ENCODE assay signal across 14 cellular contexts in the genomic region with DNA sequence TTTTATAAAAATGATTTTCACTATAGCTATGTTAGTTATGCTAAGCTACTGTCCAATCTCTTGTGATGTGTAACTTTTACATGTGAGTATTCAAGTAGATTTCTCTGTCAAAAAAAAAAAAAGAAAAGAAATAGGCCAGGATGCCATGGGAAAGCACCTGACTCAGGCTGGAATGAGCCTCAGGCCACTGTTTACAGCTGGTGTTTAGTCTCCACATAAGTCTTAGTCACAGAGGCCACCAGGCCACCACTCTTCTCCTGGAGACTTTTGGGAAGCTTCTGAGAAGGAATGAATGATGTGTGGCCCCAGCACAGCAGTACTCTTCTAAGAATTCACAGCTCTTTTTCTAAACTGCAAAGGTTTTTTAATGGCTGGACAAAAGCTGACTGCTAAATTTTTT. TPM values are rescaled to one million over a fixed set of nuclear protein-coding genes. Genes with fewer than 3 reads are reported as not detected.
DNase-seq lines count a peak whose midpoint lies in the region; ATAC-seq and TF ChIP-seq lines count a peak whose summit lies in the region.
"Had no signal": no experiment of that assay in that cellular context is flagged by ENCODE, and none has a peak within 500 bp of the region (broad histone marks: within the 10 kb centered on the region; RNA-seq: fewer than 3 reads in every experiment).

No MANE protein-coding gene starts in this region.

- DNase-seq in Daoy (ENCODE audit: low read depth) (peak; percentile 83), NT2/D1 (ENCODE audit: low read depth, low spot score) (peak; percentile 23), choroid plexus epithelial cell (ENCODE audit: low read depth) (peak; percentile 54), osteocyte (ENCODE audit: extremely low spot score, unreplicated experiment) (no peak), upper lobe of left lung (no peak)
- no peak for DNase-seq in activated CD4-positive, alpha-beta T cell treated with anti-CD3 and anti-CD28 coated beads for 1 hour
- DNase-seq: activated CD8-positive, alpha-beta memory T cell treated with anti-CD3 and anti-CD28 coated beads, Interleukin-2, amount 10 ng/mL, durations not matched to agents 7 days and 5 days; kidney; NCI-H1092 treated with DMSO at 0.1 percent for 48 hours; NCI-H82 had no signal

- H3K4me3 Mint-ChIP-seq in osteocyte (ENCODE audit: unreplicated experiment), result no peak overlapping the region
- H3K4me3 Mint-ChIP-seq: activated CD8-positive, alpha-beta memory T cell treated with anti-CD3 and anti-CD28 coated beads, Interleukin-2, amount 10 ng/mL, durations not matched to agents 7 days and 5 days; brain had no signal

- H3K27ac Mint-ChIP-seq in osteocyte (ENCODE audit: unreplicated experiment), result peak overlapping the region; percentile 40
- H3K27ac Mint-ChIP-seq: activated CD8-positive, alpha-beta memory T cell treated with anti-CD3 and anti-CD28 coated beads, Interleukin-2, amount 10 ng/mL, durations not matched to agents 7 days and 5 days had no signal

- H3K9ac ChIP-seq in NT2/D1 (ENCODE audit: insufficient read length, low read depth), result no peak overlapping the region

- H3K27me3 ChIP-seq in NT2/D1 (ENCODE audit: insufficient read depth, insufficient read length) (no peaks in the 10 kb centered on the region), upper lobe of left lung (no peaks in the 10 kb centered on the region)
- H3K27me3 ChIP-seq: esophagus muscularis mucosa had no signal

- peaks cover 12% of the 10 kb centered on the region for H3K36me3 Mint-ChIP-seq in osteocyte (ENCODE audit: unreplicated experiment)

- peaks cover 28% of the 10 kb centered on the region for H3K4me1 Mint-ChIP-seq in osteocyte (ENCODE audit: unreplicated experiment)

- peaks cover 7% of the 10 kb centered on the region for H3K36me3 ChIP-seq in NT2/D1 (ENCODE audit: insufficient read depth, insufficient read length, low read length)
- H3K36me3 ChIP-seq in upper lobe of left lung, result peaks cover 0 to 5% (median 0%) of the 10 kb centered on the region in 4 donors
- H3K36me3 ChIP-seq: esophagus muscularis mucosa had no signal

- H3K9me3 Mint-ChIP-seq in osteocyte (ENCODE audit: unreplicated experiment), result no peaks in the 10 kb centered on the region
- H3K9me3 Mint-ChIP-seq: brain had no signal

- no peak overlapping the region for H3K27ac ChIP-seq in upper lobe of left lung
- H3K27ac ChIP-seq: esophagus muscularis mucosa had no signal

- TF ChIP-seq EP300 in upper lobe of left lung (IDR thresholded peaks at IDR 0.05), result no peak

- H3K9me3 ChIP-seq in NT2/D1 (ENCODE audit: insufficient read depth, low read length) (no peaks in the 10 kb centered on the region), upper lobe of left lung (no peaks in the 10 kb centered on the region)
- H3K9me3 ChIP-seq: esophagus muscularis mucosa had no signal

- TF ChIP-seq POLR2A in upper lobe of left lung (IDR thresholded peaks at IDR 0.05), result no peak

- H3K4me3 ChIP-seq in NT2/D1 (ENCODE audit: insufficient read length, low read depth), result no peak overlapping the region
- H3K4me3 ChIP-seq in choroid plexus epithelial cell (ENCODE audit: low read depth, low read length), result no peak overlapping the region
- no peak overlapping the region for H3K4me3 ChIP-seq in upper lobe of left lung
- H3K4me3 ChIP-seq: esophagus muscularis mucosa had no signal

- ATAC-seq in upper lobe of left lung (ENCODE audit: low FRiP score in 2 of 2) (no peak), GM19397 (IDR thresholded peaks at IDR 0.05; ENCODE audit: unreplicated experiment) (no peak)
- ATAC-seq: activated CD8-positive, alpha-beta memory T cell treated with anti-CD3 and anti-CD28 coated beads, Interleukin-2, amount 10 ng/mL, durations not matched to agents 7 days and 5 days had no signal

- H3K4me1 ChIP-seq in NT2/D1 (ENCODE audit: insufficient read depth, insufficient read length) (no peaks in the 10 kb centered on the region), upper lobe of left lung (no peaks in the 10 kb centered on the region)
- H3K4me1 ChIP-seq: esophagus muscularis mucosa had no signal

- H3K27me3 Mint-ChIP-seq in osteocyte (ENCODE audit: unreplicated experiment), result no peaks in the 10 kb centered on the region
- H3K27me3 Mint-ChIP-seq: activated CD8-positive, alpha-beta memory T cell treated with anti-CD3 and anti-CD28 coated beads, Interleukin-2, amount 10 ng/mL, durations not matched to agents 7 days and 5 days; brain had no signal

- no peak for TF ChIP-seq CTCF in choroid plexus epithelial cell (conservative IDR thresholded peaks at IDR 0.05; ENCODE audit: low read depth, low read length)
- no peak for TF ChIP-seq CTCF in osteocyte (IDR thresholded peaks at IDR 0.05)
- TF ChIP-seq CTCF in upper lobe of left lung (IDR thresholded peaks at IDR 0.05), result no peak

RNA-seq across cellular contexts. Expression of a gene that starts 48.9 kb away (rescaled TPM):
- total RNA-seq in Daoy (2014; rRNA removed; shearing (Covaris generic)), result 11.8 and 14.6 TPM in 2 replicates
- total RNA-seq in osteocyte, result 12.7 and 14.2 TPM in 2 replicates
- 10 to 100 TPM in 3 of 6 donors, 1 to 10 TPM in 3; 5.2 to 15.5 (median 11.8) TPM for total RNA-seq in upper lobe of left lung

RNA-seq across cellular contexts. Expression of a gene that starts 48.9 kb away (rescaled TPM):
- 44.6 and 48.8 TPM in 2 replicates for total RNA-seq in Daoy (2014; rRNA removed; shearing (Covaris generic))
- total RNA-seq in osteocyte (15.3 and 15.8 TPM in 2 replicates), upper lobe of left lung (10 to 100 TPM; 11.5 to 63.4 (median 30.2) TPM)

RNA-seq across cellular contexts. Expression of a gene that starts 59.1 kb away (rescaled TPM):
- 0.17 and 17.1 TPM in 2 replicates for total RNA-seq in Daoy (2014; rRNA removed; shearing (Covaris generic))
- total RNA-seq in osteocyte (not detected in 2 replicates), upper lobe of left lung (10 to 100 TPM in 3 of 6 donors, 1 to 10 TPM in 3; 5.5 to 19.9 (median 9.7) TPM)
- total RNA-seq: activated CD8-positive, alpha-beta memory T cell treated with anti-CD3 and anti-CD28 coated beads, Interleukin-2, amount 10 ng/mL, durations not matched to agents 7 days and 5 days; T-helper 1 cell treated with Interleukin-12 subunit alpha and Interleukin-12 subunit beta and Interleukin-4 antibody, amounts not matched to agents 30 ng/mL and 1 ng/mL, for 36 hours had no signal

Comparison
In these comparisons a context has a peak if more than half of its experiments do, and no peak if none do; other contexts are left out.
1. DNase-seq: peak in Daoy (single experiment), NT2/D1 (single experiment) and choroid plexus epithelial cell (single experiment); none in osteocyte (single experiment), upper lobe of left lung (0 of 2) and activated CD4-positive, alpha-beta T cell treated with anti-CD3 and anti-CD28 coated beads for 1 hour (single experiment).